In the genomic region with DNA sequence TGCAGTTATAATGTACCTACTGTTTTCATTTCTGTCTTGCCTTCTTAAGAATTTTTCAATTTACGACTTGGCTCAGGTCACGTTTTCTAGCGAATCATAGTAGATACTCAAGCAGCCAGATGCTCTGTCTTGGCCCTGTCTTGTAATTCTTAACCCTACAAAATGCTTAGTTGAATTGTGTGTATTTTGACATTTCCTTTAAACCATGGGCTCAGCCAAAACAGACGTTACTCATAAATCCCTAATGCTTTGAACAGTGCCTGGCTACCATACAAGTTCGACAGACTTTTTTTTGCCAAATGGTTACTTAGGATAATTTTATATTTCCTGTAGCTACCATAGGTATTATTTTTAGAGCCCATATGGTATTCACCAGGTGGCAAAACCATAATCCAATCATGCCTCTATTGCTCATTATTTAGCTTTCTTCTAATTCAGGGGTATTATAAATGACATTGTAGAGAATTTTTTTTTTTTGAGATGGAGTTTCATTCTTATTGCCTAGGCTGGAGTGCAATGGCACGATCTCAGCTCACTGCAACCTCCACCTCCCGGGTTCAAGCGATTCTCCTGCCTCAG, we compare ENCODE assay signal across 1 cellular context.
TF ChIP-seq lines count a peak whose summit lies in the region.

No MANE protein-coding gene starts in this region.

TF ChIP-seq in GM23338, 12 proteins besides CTCF, POLR2A, EP300 and RAD21 (continued from another document):
- TF ChIP-seq ZNF462 (CRISPR knock-in tag; IDR thresholded peaks at IDR 0.05) (no peak), CREB1 (CRISPR knock-in tag; IDR thresholded peaks at IDR 0.05; ENCODE audit: low read depth) (no peak), POLR2AphosphoS5 (IDR thresholded peaks at IDR 0.05; ENCODE audit: low read depth) (no peak)
- TF ChIP-seq, protein P1, sequence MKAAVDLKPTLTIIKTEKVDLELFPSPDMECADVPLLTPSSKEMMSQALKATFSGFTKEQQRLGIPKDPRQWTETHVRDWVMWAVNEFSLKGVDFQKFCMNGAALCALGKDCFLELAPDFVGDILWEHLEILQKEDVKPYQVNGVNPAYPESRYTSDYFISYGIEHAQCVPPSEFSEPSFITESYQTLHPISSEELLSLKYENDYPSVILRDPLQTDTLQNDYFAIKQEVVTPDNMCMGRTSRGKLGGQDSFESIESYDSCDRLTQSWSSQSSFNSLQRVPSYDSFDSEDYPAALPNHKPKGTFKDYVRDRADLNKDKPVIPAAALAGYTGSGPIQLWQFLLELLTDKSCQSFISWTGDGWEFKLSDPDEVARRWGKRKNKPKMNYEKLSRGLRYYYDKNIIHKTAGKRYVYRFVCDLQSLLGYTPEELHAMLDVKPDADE (IDR thresholded peaks at IDR 0.05) = no peak
